In the genomic region with DNA sequence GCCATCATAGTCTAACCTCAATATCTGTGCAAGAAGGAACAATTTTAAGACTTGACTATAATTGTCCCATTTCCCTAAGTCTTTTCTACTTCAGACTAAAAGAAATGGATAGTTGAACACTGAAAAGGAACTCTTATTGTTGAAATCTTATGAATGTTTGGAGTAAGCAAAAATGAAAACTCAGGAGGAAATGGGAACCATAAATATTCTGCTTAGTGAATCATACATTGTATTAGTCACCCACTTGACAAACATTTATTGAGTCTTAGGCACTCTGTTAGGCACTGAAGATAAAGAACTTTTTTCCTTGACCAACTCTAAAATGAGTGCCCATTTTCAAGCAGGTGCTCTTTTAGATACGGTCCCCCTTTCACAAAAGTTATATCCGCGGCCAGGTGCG, we compare ENCODE assay signal across 1 cellular context.
A peak's percentile ranks its signal among the peaks of the same experiment; 100 is the strongest.
TF ChIP-seq lines count a peak whose summit lies in the region.

No MANE protein-coding gene starts in this region.

TF ChIP-seq in endothelial cell of umbilical vein, 7 proteins besides CTCF, POLR2A, EP300 and RAD21:
- TF ChIP-seq FOS (IDR thresholded peaks at IDR 0.05; ENCODE audit: borderline replicate concordance, insufficient read depth, low read length) (peak; percentile 88), EZH2 (IDR thresholded peaks at IDR 0.05; ENCODE audit: borderline replicate concordance, low read depth, low read length, severe bottlenecking) (no peak), POLR2AphosphoS5 (IDR thresholded peaks at IDR 0.05; ENCODE audit: insufficient read depth, low read depth, low read length) (no peak), MYC (IDR thresholded peaks at IDR 0.05; ENCODE audit: low read depth, low read length) (no peak), GATA2 (IDR thresholded peaks at IDR 0.05; ENCODE audit: insufficient read depth, insufficient read length, low read depth, low read length) (no peak), JUN (IDR thresholded peaks at IDR 0.05; ENCODE audit: borderline replicate concordance, insufficient read depth, insufficient read length, low read depth) (peak; percentile 73), MAX (IDR thresholded peaks at IDR 0.05; ENCODE audit: insufficient read depth, insufficient read length) (no peak)
